In genomic region chr10:100829933-100830727, GRCh38 we compare ENCODE assay signal across 13 cellular contexts.
A peak's percentile ranks its signal among the peaks of the same experiment; 100 is the strongest.
DNase-seq lines count a peak whose midpoint lies in the region; ATAC-seq lines count a peak whose summit lies in the region.
"Had no signal": no experiment of that assay in that cellular context is flagged by ENCODE, and none has a peak within 500 bp of the region (broad histone marks: within the 10 kb centered on the region; RNA-seq: fewer than 3 reads in every experiment).

No MANE protein-coding gene starts in this region.

- peaks cover 25% of the 10 kb centered on the region for H3K4me1 Mint-ChIP-seq in activated T-cell treated with anti-CD3 and anti-CD28 coated beads, Interleukin-2, amount 50 U/mL, for 4 hours (ENCODE audit: low read depth)
- H3K4me1 Mint-ChIP-seq in activated T-helper 17 cell treated with anti-CD3 and anti-CD28 coated beads, Interleukin-2, amount 50 U/mL, for 72 hours = peaks cover 20% of the 10 kb centered on the region
- peaks cover 39% of the 10 kb centered on the region for H3K4me1 Mint-ChIP-seq in stimulated activated naive CD8-positive, alpha-beta T cell treated with anti-CD3 and anti-CD28 coated beads, Interleukin-15, amount 100 ng/mL, for 72 hours

- ATAC-seq in activated T-cell treated with anti-CD3 and anti-CD28 coated beads, Interleukin-2, amount 50 U/mL, for 4 hours = no peak
- ATAC-seq in activated T-helper 17 cell treated with anti-CD3 and anti-CD28 coated beads, Interleukin-2, amount 50 U/mL, for 72 hours (replicated peaks) = no peak
- ATAC-seq in stimulated activated naive CD8-positive, alpha-beta T cell treated with anti-CD3 and anti-CD28 coated beads, Interleukin-15, amount 100 ng/mL, for 72 hours = no peak
- ATAC-seq in GM21786 (IDR thresholded peaks at IDR 0.05; ENCODE audit: unreplicated experiment) (no peak), GM18517 (IDR thresholded peaks at IDR 0.05; ENCODE audit: unreplicated experiment) (no peak)
- ATAC-seq: lower lobe of right lung had no signal

- H3K9me3 Mint-ChIP-seq in activated T-cell treated with anti-CD3 and anti-CD28 coated beads, Interleukin-2, amount 50 U/mL, for 4 hours = no peaks in the 10 kb centered on the region
- no peaks in the 10 kb centered on the region for H3K9me3 Mint-ChIP-seq in activated T-helper 17 cell treated with anti-CD3 and anti-CD28 coated beads, Interleukin-2, amount 50 U/mL, for 72 hours
- H3K9me3 Mint-ChIP-seq in stimulated activated naive CD8-positive, alpha-beta T cell treated with anti-CD3 and anti-CD28 coated beads, Interleukin-15, amount 100 ng/mL, for 72 hours = no peaks in the 10 kb centered on the region

- H3K4me3 Mint-ChIP-seq in activated T-cell treated with anti-CD3 and anti-CD28 coated beads, Interleukin-2, amount 50 U/mL, for 4 hours = peak overlapping the region; percentile 72
- H3K4me3 Mint-ChIP-seq in activated T-helper 17 cell treated with anti-CD3 and anti-CD28 coated beads, Interleukin-2, amount 50 U/mL, for 72 hours = peak overlapping the region; percentile 87
- H3K4me3 Mint-ChIP-seq in stimulated activated naive CD8-positive, alpha-beta T cell treated with anti-CD3 and anti-CD28 coated beads, Interleukin-15, amount 100 ng/mL, for 72 hours = peak overlapping the region; percentile 78 to 84

- DNase-seq in activated T-cell treated with anti-CD3 and anti-CD28 coated beads, Interleukin-2, amount 50 U/mL, for 4 hours = no peak
- no peak for DNase-seq in activated T-cell treated with anti-CD3 and anti-CD28 coated beads, Interleukin-2, amount 50 U/mL, for 1 hour
- DNase-seq in mesenteric fat pad (ENCODE audit: low spot score) = peak; percentile 85
- no peak for DNase-seq in stimulated activated naive CD8-positive, alpha-beta T cell treated with anti-CD3 and anti-CD28 coated beads, Interleukin-15, amount 100 ng/mL, for 72 hours
- no peak for DNase-seq in central memory CD4-positive, alpha-beta T cell
- DNase-seq: activated gamma-delta T cell; DMS153; lower lobe of right lung; NK-92 treated with Interleukin-12 subunit alpha and Interleukin-12 subunit beta, amount 100 ng/mL, for 24 hours; SHP77 treated with DMSO at 0.1 percent for 48 hours had no signal

- no peaks in the 10 kb centered on the region for H3K36me3 Mint-ChIP-seq in activated T-cell treated with anti-CD3 and anti-CD28 coated beads, Interleukin-2, amount 50 U/mL, for 4 hours (ENCODE audit: insufficient read depth)
- H3K36me3 Mint-ChIP-seq in activated T-helper 17 cell treated with anti-CD3 and anti-CD28 coated beads, Interleukin-2, amount 50 U/mL, for 72 hours (ENCODE audit: low read depth) = peaks cover 11% of the 10 kb centered on the region

- H3K27ac Mint-ChIP-seq in activated T-helper 17 cell treated with anti-CD3 and anti-CD28 coated beads, Interleukin-2, amount 50 U/mL, for 72 hours = no peak overlapping the region
- no peak overlapping the region for H3K27ac Mint-ChIP-seq in stimulated activated naive CD8-positive, alpha-beta T cell treated with anti-CD3 and anti-CD28 coated beads, Interleukin-15, amount 100 ng/mL, for 72 hours

- peaks cover 75% of the 10 kb centered on the region for H3K27me3 Mint-ChIP-seq in activated T-cell treated with anti-CD3 and anti-CD28 coated beads, Interleukin-2, amount 50 U/mL, for 4 hours (ENCODE audit: low read depth)
- peaks cover 74% of the 10 kb centered on the region for H3K27me3 Mint-ChIP-seq in activated T-helper 17 cell treated with anti-CD3 and anti-CD28 coated beads, Interleukin-2, amount 50 U/mL, for 72 hours
- peaks cover 12% of the 10 kb centered on the region for H3K27me3 Mint-ChIP-seq in stimulated activated naive CD8-positive, alpha-beta T cell treated with anti-CD3 and anti-CD28 coated beads, Interleukin-15, amount 100 ng/mL, for 72 hours
